27 cellular contexts compared by ENCODE assay signal in genomic region chr4:164304861-164305260, GRCh38.
DNase-seq lines count a peak whose midpoint lies in the region; ATAC-seq lines count a peak whose summit lies in the region.
"Had no signal": no experiment of that assay in that cellular context is flagged by ENCODE, and none has a peak within 500 bp of the region (broad histone marks: within the 10 kb centered on the region; RNA-seq: fewer than 3 reads in every experiment).

No MANE protein-coding gene starts in this region.

- DNase-seq in LHCN-M2 (ENCODE audit: low read depth) = peak; percentile 55
- DNase-seq in amniotic epithelial cell (ENCODE audit: low read depth) = peak; percentile 4
- peak; percentile 27 for DNase-seq in glomerular visceral epithelial cell (ENCODE audit: extremely low spot score)
- no peak for DNase-seq in dedifferentiated amniotic fluid mesenchymal stem cell (ENCODE audit: extremely low spot score)
- no peak for DNase-seq in cerebellar nuclear complex (lab: John Stamatoyannopoulos, UW)
- DNase-seq in activated CD4-positive, alpha-beta T cell treated with anti-CD3 and anti-CD28 coated beads, Interleukin-2, amount 50 U/mL, for 4 hours = no peak
- DNase-seq: activated B cell treated with CpG ODN at 0.5 μM for 24 hours; activated CD4-positive, alpha-beta T cell treated with anti-CD3 and anti-CD28 coated beads, Interleukin-2, amount 10 ng/mL, durations not matched to agents 7 days and 5 days; activated effector memory CD4-positive, alpha-beta T cell treated with Interleukin-2 at 50 U/mL for 16 hours; activated T-cell treated with anti-CD3 and anti-CD28 coated beads, Interleukin-2, amount 50 U/mL, for 1 hour; anterior cingulate cortex; BE2C; CD8-positive, alpha-beta T cell; cortex of kidney; esophagus squamous epithelium; kidney glomerular epithelial cell; natural killer cell; NCI-H1417 treated with DMSO at 0.1 percent for 48 hours; NCI-H2029 treated with DMSO at 0.1 percent for 48 hours; NCI-H2227 treated with DMSO at 0.1 percent for 48 hours; nucleus accumbens; stimulated activated CD4-positive, alpha-beta T cell treated with anti-CD3 and anti-CD28 coated beads, Interleukin-12 subunit alpha, Interleukin-12 subunit beta, amount 100 ng/mL, for 4 hours; stimulated activated CD4-positive, alpha-beta T cell treated with anti-CD3 and anti-CD28 coated beads, Interleukin-4, amount 100 ng/mL, for 1 hour; T-helper 1 cell had no signal

- peak; percentile 46 for ATAC-seq in GM19351 (IDR thresholded peaks at IDR 0.05; ENCODE audit: unreplicated experiment)
- ATAC-seq in HG02571 (IDR thresholded peaks at IDR 0.05; ENCODE audit: unreplicated experiment) = no peak
- ATAC-seq: CD8-positive, alpha-beta T cell; natural killer cell; sciatic nerve had no signal

Comparison
In these comparisons a context has a peak if more than half of its experiments do, and no peak if none do; other contexts are left out.
1. DNase-seq: peak in LHCN-M2 (single experiment), amniotic epithelial cell (single experiment) and glomerular visceral epithelial cell (single experiment); none in dedifferentiated amniotic fluid mesenchymal stem cell (single experiment), cerebellar nuclear complex (0 of 2) and activated CD4-positive, alpha-beta T cell treated with anti-CD3 and anti-CD28 coated beads, Interleukin-2, amount 50 U/mL, for 4 hours (0 of 2).